9 cellular contexts compared by ENCODE assay signal in genomic region chr14:71117839-71118743, GRCh38.
DNase-seq lines count a peak whose midpoint lies in the region; ATAC-seq, FAIRE-seq and TF ChIP-seq lines count a peak whose summit lies in the region.
"Had no signal": no experiment of that assay in that cellular context is flagged by ENCODE, and none has a peak within 500 bp of the region (broad histone marks: within the 10 kb centered on the region; RNA-seq: fewer than 3 reads in every experiment).

No MANE protein-coding gene starts in this region.

- H3K4me3 ChIP-seq in liver (ENCODE audit: low read depth in 1 of 3, low read length in 3 of 3) (peak overlapping the region in 1 of 3 donors; percentile 6), prostate gland (no peak overlapping the region), neural progenitor cell (no peak overlapping the region)

- H3K9ac ChIP-seq in liver (ENCODE audit: low read depth in 1 of 2, low read length in 2 of 2) (peak overlapping the region; percentile 42 to 65), neural progenitor cell (no peak overlapping the region)

- no peak for ATAC-seq in HG03095 (IDR thresholded peaks at IDR 0.05; ENCODE audit: unreplicated experiment)

- peaks cover 19% of the 10 kb centered on the region for H3K9me3 Mint-ChIP-seq in neural progenitor cell

- peaks cover 5% of the 10 kb centered on the region for H3F3A ChIP-seq in neural progenitor cell (ENCODE audit: low read depth)

- H3K27ac ChIP-seq in liver (ENCODE audit: low read depth in 1 of 2, low read length in 2 of 2) (peak overlapping the region; percentile 83 to 87), prostate gland (no peak overlapping the region), neural progenitor cell (no peak overlapping the region)

- peaks cover 24% of the 10 kb centered on the region for H3K36me3 Mint-ChIP-seq in neural progenitor cell

- H3K27ac Mint-ChIP-seq in neural progenitor cell: no peak overlapping the region

- H3K36me3 ChIP-seq in liver (ENCODE audit: control insufficient read depth in 4 of 4, insufficient read depth in 3 of 4, low read depth in 1 of 4, low read length in 3 of 4): peaks cover 0 to 2% (median 0%) of the 10 kb centered on the region in 4 donors
- no peaks in the 10 kb centered on the region for H3K36me3 ChIP-seq in prostate gland
- H3K36me3 ChIP-seq in neural progenitor cell: peaks cover 4% of the 10 kb centered on the region

- H3K4me2 ChIP-seq in neural progenitor cell: no peak overlapping the region

- DNase-seq in AG20443 (ENCODE audit: low spot score): peak; percentile 45
- DNase-seq in HTR-8/SVneo (ENCODE audit: insufficient read length, low spot score): peak; percentile 99
- peak; percentile 86 for DNase-seq in amniotic epithelial cell (ENCODE audit: low read depth)
- no peak for DNase-seq in prostate gland (ENCODE audit: low spot score)
- DNase-seq in neural progenitor cell (ENCODE audit: low spot score): no peak
- DNase-seq in NCI-H774 (lab: John Stamatoyannopoulos, UW): no peak

- H3K27me3 Mint-ChIP-seq in neural progenitor cell (ENCODE audit: insufficient read depth, low read depth): no peaks in the 10 kb centered on the region

- peaks cover 10% of the 10 kb centered on the region for H3K4me1 Mint-ChIP-seq in neural progenitor cell

- intact Hi-C loops in prostate gland (cut with DNase I): no loop called here

- H3K27me3 ChIP-seq in liver (ENCODE audit: control insufficient read depth in 4 of 4, insufficient read depth in 4 of 4, low read length in 3 of 4) (no peaks in the 10 kb centered on the region), prostate gland (replicated peaks; ENCODE audit: insufficient read depth) (no peaks in the 10 kb centered on the region), neural progenitor cell (no peaks in the 10 kb centered on the region)

- no peaks in the 10 kb centered on the region for H4K20me1 ChIP-seq in neural progenitor cell (ENCODE audit: low read depth)

- TF ChIP-seq CTCF in liver (IDR thresholded peaks at IDR 0.05; ENCODE audit: low read depth, low read length, missing input control): no peak
- no peak for TF ChIP-seq CTCF in prostate gland (IDR thresholded peaks at IDR 0.05)
- TF ChIP-seq CTCF in neural progenitor cell (IDR thresholded peaks at IDR 0.05): no peak

- H3K4me3 Mint-ChIP-seq in neural progenitor cell: no peak overlapping the region

- peak; percentile 97 for FAIRE-seq in HTR-8/SVneo (lab: Jason Lieb, UNC)
- FAIRE-seq: endothelial cell of umbilical vein had no signal

- no peaks in the 10 kb centered on the region for H3K79me2 ChIP-seq in neural progenitor cell (ENCODE audit: low read depth)

- TF ChIP-seq POLR2A in prostate gland (IDR thresholded peaks at IDR 0.05): no peak

- peaks cover 7 to 41% (median 29%) of the 10 kb centered on the region in 4 donors for H3K4me1 ChIP-seq in liver (ENCODE audit: control insufficient read depth in 4 of 4, insufficient read depth in 4 of 4, low read length in 3 of 4)
- H3K4me1 ChIP-seq in prostate gland (replicated peaks): no peaks in the 10 kb centered on the region
- no peaks in the 10 kb centered on the region for H3K4me1 ChIP-seq in neural progenitor cell

- H3K9me3 ChIP-seq in liver (ENCODE audit: control insufficient read depth in 4 of 4, low read length in 3 of 4) (no peaks in the 10 kb centered on the region), prostate gland (no peaks in the 10 kb centered on the region), neural progenitor cell (ENCODE audit: low read depth) (no peaks in the 10 kb centered on the region)

- no peak for TF ChIP-seq RAD21 in liver (IDR thresholded peaks at IDR 0.05)

- H2AFZ ChIP-seq in neural progenitor cell (replicated peaks): no peak overlapping the region

- 34% methylated on average over 10 of the region's 10 CpGs for WGBS in liver
- WGBS in prostate gland: 88% methylated on average over 10 of the region's 10 CpGs

TF ChIP-seq in liver, 16 proteins besides CTCF, POLR2A, EP300 and RAD21:
- TF ChIP-seq HNF4A (conservative IDR thresholded peaks at IDR 0.05): peak in 1 of 2 donors; percentile 51
- peak; percentile 71 to 76 for TF ChIP-seq RXRA (IDR thresholded peaks at IDR 0.05)
- TF ChIP-seq TAF1 (conservative IDR thresholded peaks at IDR 0.05): no peak
- TF ChIP-seq REST (IDR thresholded peaks at IDR 0.05): no peak
- peak in 1 of 2 donors; percentile 1 for TF ChIP-seq JUND (IDR thresholded peaks at IDR 0.05)
- TF ChIP-seq SP1 (IDR thresholded peaks at IDR 0.05): peak; percentile 88
- peak; percentile 37 for TF ChIP-seq YY1 (IDR thresholded peaks at IDR 0.05)

Comparison
In these comparisons a context has a peak if more than half of its experiments do, and no peak if none do; other contexts are left out.
1. DNase-seq: peak in AG20443 (single experiment), HTR-8/SVneo (single experiment) and amniotic epithelial cell (single experiment); none in prostate gland (single experiment), neural progenitor cell (single experiment) and NCI-H774 (single experiment).
2. H3K27ac ChIP-seq: peak in liver (2 of 2); none in prostate gland (0 of 2) and neural progenitor cell (single experiment).